1 cellular context compared by ENCODE assay signal in genomic region chr6:111551521-111552231, GRCh38.
TF ChIP-seq lines count a peak whose summit lies in the region.

No MANE protein-coding gene starts in this region.

TF ChIP-seq in HCT116, 20 proteins besides CTCF, POLR2A, EP300 and RAD21 (continued from another document):
- TF ChIP-seq REST (IDR thresholded peaks at IDR 0.05; ENCODE audit: low read depth), result no peak
